ENCODE assay signal across 11 cellular contexts in genomic region chr12:47823422-47824086, GRCh38. TPM values are rescaled to one million over a fixed set of nuclear protein-coding genes. Genes with fewer than 3 reads are reported as not detected.
A peak's percentile ranks its signal among the peaks of the same experiment; 100 is the strongest.
DNase-seq lines count a peak whose midpoint lies in the region; ATAC-seq and TF ChIP-seq lines count a peak whose summit lies in the region.
"Had no signal": no experiment of that assay in that cellular context is flagged by ENCODE, and none has a peak within 500 bp of the region (broad histone marks: within the 10 kb centered on the region; RNA-seq: fewer than 3 reads in every experiment).

No MANE protein-coding gene starts in this region.

- no peaks in the 10 kb centered on the region for H3K9me3 ChIP-seq in tibial artery

- peaks cover under 1% of the 10 kb centered on the region for H3K36me3 Mint-ChIP-seq in activated T-cell treated with anti-CD3 and anti-CD28 coated beads, Interleukin-2, amount 50 U/mL, for 4 hours (ENCODE audit: insufficient read depth)
- H3K36me3 Mint-ChIP-seq in activated naive CD8-positive, alpha-beta T cell treated with anti-CD3 and anti-CD28 coated beads, Interleukin-2, amount 10 ng/mL, durations not matched to agents 7 days and 5 days: peaks cover 3% of the 10 kb centered on the region
- H3K36me3 Mint-ChIP-seq in memory B cell: no peaks in the 10 kb centered on the region

- no peak for ATAC-seq in activated T-cell treated with anti-CD3 and anti-CD28 coated beads, Interleukin-2, amount 50 U/mL, for 4 hours
- no peak for ATAC-seq in activated naive CD8-positive, alpha-beta T cell treated with anti-CD3 and anti-CD28 coated beads, Interleukin-2, amount 10 ng/mL, durations not matched to agents 7 days and 5 days (ENCODE audit: low read depth)
- ATAC-seq in memory B cell (ENCODE audit: low read depth): no peak

- POLR2A ChIA-PET in activated naive CD8-positive, alpha-beta T cell treated with anti-CD3 and anti-CD28 coated beads, Interleukin-2, amount 10 ng/mL, durations not matched to agents 7 days and 5 days (lab: Charles Lee): interaction anchor here (0.6 to 7.3 kb wide), 8 partner anchors 8 to 740 kb away, joined by 3 to 298 read pairs (median 8); no protein-coding TSS in a partner anchor

- intact Hi-C loops in tibial artery (cut with DNase I; ENCODE audit: low total_unique reads): no loop called here

- H3K27me3 ChIP-seq in tibial artery: no peaks in the 10 kb centered on the region

- H3K27me3 Mint-ChIP-seq in activated T-cell treated with anti-CD3 and anti-CD28 coated beads, Interleukin-2, amount 50 U/mL, for 4 hours (ENCODE audit: low read depth): no peaks in the 10 kb centered on the region
- H3K27me3 Mint-ChIP-seq in activated naive CD8-positive, alpha-beta T cell treated with anti-CD3 and anti-CD28 coated beads, Interleukin-2, amount 10 ng/mL, durations not matched to agents 7 days and 5 days: no peaks in the 10 kb centered on the region
- H3K27me3 Mint-ChIP-seq in memory B cell: no peaks in the 10 kb centered on the region

- DNase-seq in activated T-cell treated with anti-CD3 and anti-CD28 coated beads, Interleukin-2, amount 50 U/mL, for 4 hours: no peak
- DNase-seq in activated T-cell treated with anti-CD3 and anti-CD28 coated beads for 4 hours (no peak), memory B cell (ENCODE audit: low spot score in 2 of 2) (no peak), tibial artery (no peak), retina (no peak), SKM-1 treated with dmso at 0.1 percent for 144 hours (lab: John Stamatoyannopoulos, UW; ENCODE audit: unreplicated experiment) (no peak), NCI-H345 treated with DMSO at 0.1 percent for 48 hours (lab: John Stamatoyannopoulos, UW; ENCODE audit: unreplicated experiment) (no peak)
- no peak for DNase-seq in activated naive CD8-positive, alpha-beta T cell treated with anti-CD3 and anti-CD28 coated beads, Interleukin-2, amount 10 ng/mL, durations not matched to agents 7 days and 5 days
- DNase-seq: amygdala, NCI-H1092, WERI-Rb-1 had no signal

- H3K4me1 ChIP-seq in tibial artery: peaks cover 14 to 80% (median 69%) of the 10 kb centered on the region in 4 donors

- H3K4me1 Mint-ChIP-seq in activated T-cell treated with anti-CD3 and anti-CD28 coated beads, Interleukin-2, amount 50 U/mL, for 4 hours (ENCODE audit: low read depth): peaks cover 80% of the 10 kb centered on the region
- peaks cover 57% of the 10 kb centered on the region for H3K4me1 Mint-ChIP-seq in activated naive CD8-positive, alpha-beta T cell treated with anti-CD3 and anti-CD28 coated beads, Interleukin-2, amount 10 ng/mL, durations not matched to agents 7 days and 5 days
- H3K4me1 Mint-ChIP-seq in memory B cell: peaks cover 30% of the 10 kb centered on the region

- H3K9me3 Mint-ChIP-seq in activated T-cell treated with anti-CD3 and anti-CD28 coated beads, Interleukin-2, amount 50 U/mL, for 4 hours: no peaks in the 10 kb centered on the region
- H3K9me3 Mint-ChIP-seq in activated naive CD8-positive, alpha-beta T cell treated with anti-CD3 and anti-CD28 coated beads, Interleukin-2, amount 10 ng/mL, durations not matched to agents 7 days and 5 days: no peaks in the 10 kb centered on the region
- no peaks in the 10 kb centered on the region for H3K9me3 Mint-ChIP-seq in memory B cell

- H3K27ac ChIP-seq in tibial artery: peak overlapping the region; percentile 91 to 99
- H3K27ac ChIP-seq: WERI-Rb-1 had no signal

- H3K36me3 ChIP-seq in tibial artery: no peaks in the 10 kb centered on the region
- H3K36me3 ChIP-seq: WERI-Rb-1 had no signal

- TF ChIP-seq CTCF in tibial artery (IDR thresholded peaks at IDR 0.05): no peak

- H3K4me3 ChIP-seq in tibial artery: no peak overlapping the region

- peak overlapping the region; percentile 91 for H3K27ac Mint-ChIP-seq in activated naive CD8-positive, alpha-beta T cell treated with anti-CD3 and anti-CD28 coated beads, Interleukin-2, amount 10 ng/mL, durations not matched to agents 7 days and 5 days
- peak overlapping the region; percentile 77 for H3K27ac Mint-ChIP-seq in memory B cell

- H3K4me3 Mint-ChIP-seq in activated T-cell treated with anti-CD3 and anti-CD28 coated beads, Interleukin-2, amount 50 U/mL, for 4 hours: peak overlapping the region; percentile 22
- peak overlapping the region; percentile 52 for H3K4me3 Mint-ChIP-seq in activated naive CD8-positive, alpha-beta T cell treated with anti-CD3 and anti-CD28 coated beads, Interleukin-2, amount 10 ng/mL, durations not matched to agents 7 days and 5 days
- H3K4me3 Mint-ChIP-seq in memory B cell: no peak overlapping the region

RNA-seq across cellular contexts. Expression of gene HDAC7, which starts 3.9 kb away (rescaled TPM):
- total RNA-seq in activated T-cell treated with anti-CD3 and anti-CD28 coated beads, Interleukin-2, amount 50 U/mL, for 4 hours: 100 to 1,000 TPM; 168 to 199 (median 199) TPM
- 100 to 1,000 TPM; 200 to 215 TPM for total RNA-seq in activated naive CD8-positive, alpha-beta T cell treated with anti-CD3 and anti-CD28 coated beads, Interleukin-2, amount 10 ng/mL, durations not matched to agents 7 days and 5 days

RNA-seq across cellular contexts. Expression of gene SLC48A1, which starts 50.5 kb away (rescaled TPM):
- 1 to 10 TPM; 4.0 to 5.2 (median 5.0) TPM for total RNA-seq in activated T-cell treated with anti-CD3 and anti-CD28 coated beads, Interleukin-2, amount 50 U/mL, for 4 hours
- 10 to 100 TPM; 13.4 to 13.9 TPM for total RNA-seq in activated naive CD8-positive, alpha-beta T cell treated with anti-CD3 and anti-CD28 coated beads, Interleukin-2, amount 10 ng/mL, durations not matched to agents 7 days and 5 days
